1 cellular context compared by ENCODE assay signal in the genomic region with DNA sequence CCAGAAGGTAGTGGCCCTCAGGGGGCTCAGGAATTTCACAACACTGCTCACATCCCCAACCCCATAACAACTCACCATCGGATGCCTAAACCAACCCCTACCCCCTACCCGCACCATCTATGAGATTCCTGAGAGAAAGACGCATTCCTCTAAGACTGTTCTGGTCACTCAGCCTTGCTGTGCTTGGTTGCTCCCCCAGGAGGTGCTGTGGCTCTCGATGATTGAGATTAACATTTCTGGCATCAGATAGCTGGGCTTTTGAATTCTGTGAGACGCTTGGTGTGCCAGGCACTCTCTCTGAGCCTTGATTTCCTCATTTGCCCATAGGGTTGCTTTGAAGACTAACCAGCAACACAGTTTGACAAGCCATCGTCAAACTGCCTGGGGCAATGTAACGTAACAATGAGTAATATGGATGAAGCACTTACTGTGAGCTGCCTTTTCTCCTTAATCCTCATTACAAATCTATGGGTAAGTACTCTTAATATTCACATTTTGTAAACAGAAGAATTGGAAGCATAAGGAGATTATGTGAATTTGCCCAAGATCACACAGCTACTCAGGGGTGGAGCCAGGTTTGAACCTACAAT.
TF ChIP-seq lines count a peak whose summit lies in the region.

No MANE protein-coding gene starts in this region.

TF ChIP-seq in GM23338, 12 proteins besides CTCF, POLR2A, EP300 and RAD21:
- TF ChIP-seq EZH2phosphoT487 (IDR thresholded peaks at IDR 0.05; ENCODE audit: unreplicated experiment) (no peak), ZNF331 (CRISPR knock-in tag; IDR thresholded peaks at IDR 0.05; ENCODE audit: low read depth) (no peak), NANOG (IDR thresholded peaks at IDR 0.05; ENCODE audit: borderline replicate concordance) (no peak), EZH2 (IDR thresholded peaks at IDR 0.05; ENCODE audit: low read depth, unreplicated experiment) (no peak), POLR2AphosphoS5 (IDR thresholded peaks at IDR 0.05; ENCODE audit: low read depth) (no peak), CREB1 (CRISPR knock-in tag; IDR thresholded peaks at IDR 0.05; ENCODE audit: low read depth) (no peak)
- TF ChIP-seq, protein P1, sequence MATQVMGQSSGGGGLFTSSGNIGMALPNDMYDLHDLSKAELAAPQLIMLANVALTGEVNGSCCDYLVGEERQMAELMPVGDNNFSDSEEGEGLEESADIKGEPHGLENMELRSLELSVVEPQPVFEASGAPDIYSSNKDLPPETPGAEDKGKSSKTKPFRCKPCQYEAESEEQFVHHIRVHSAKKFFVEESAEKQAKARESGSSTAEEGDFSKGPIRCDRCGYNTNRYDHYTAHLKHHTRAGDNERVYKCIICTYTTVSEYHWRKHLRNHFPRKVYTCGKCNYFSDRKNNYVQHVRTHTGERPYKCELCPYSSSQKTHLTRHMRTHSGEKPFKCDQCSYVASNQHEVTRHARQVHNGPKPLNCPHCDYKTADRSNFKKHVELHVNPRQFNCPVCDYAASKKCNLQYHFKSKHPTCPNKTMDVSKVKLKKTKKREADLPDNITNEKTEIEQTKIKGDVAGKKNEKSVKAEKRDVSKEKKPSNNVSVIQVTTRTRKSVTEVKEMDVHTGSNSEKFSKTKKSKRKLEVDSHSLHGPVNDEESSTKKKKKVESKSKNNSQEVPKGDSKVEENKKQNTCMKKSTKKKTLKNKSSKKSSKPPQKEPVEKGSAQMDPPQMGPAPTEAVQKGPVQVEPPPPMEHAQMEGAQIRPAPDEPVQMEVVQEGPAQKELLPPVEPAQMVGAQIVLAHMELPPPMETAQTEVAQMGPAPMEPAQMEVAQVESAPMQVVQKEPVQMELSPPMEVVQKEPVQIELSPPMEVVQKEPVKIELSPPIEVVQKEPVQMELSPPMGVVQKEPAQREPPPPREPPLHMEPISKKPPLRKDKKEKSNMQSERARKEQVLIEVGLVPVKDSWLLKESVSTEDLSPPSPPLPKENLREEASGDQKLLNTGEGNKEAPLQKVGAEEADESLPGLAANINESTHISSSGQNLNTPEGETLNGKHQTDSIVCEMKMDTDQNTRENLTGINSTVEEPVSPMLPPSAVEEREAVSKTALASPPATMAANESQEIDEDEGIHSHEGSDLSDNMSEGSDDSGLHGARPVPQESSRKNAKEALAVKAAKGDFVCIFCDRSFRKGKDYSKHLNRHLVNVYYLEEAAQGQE (IDR thresholded peaks at IDR 0.05; ENCODE audit: unreplicated experiment), result no peak
- TF ChIP-seq, protein P2, sequence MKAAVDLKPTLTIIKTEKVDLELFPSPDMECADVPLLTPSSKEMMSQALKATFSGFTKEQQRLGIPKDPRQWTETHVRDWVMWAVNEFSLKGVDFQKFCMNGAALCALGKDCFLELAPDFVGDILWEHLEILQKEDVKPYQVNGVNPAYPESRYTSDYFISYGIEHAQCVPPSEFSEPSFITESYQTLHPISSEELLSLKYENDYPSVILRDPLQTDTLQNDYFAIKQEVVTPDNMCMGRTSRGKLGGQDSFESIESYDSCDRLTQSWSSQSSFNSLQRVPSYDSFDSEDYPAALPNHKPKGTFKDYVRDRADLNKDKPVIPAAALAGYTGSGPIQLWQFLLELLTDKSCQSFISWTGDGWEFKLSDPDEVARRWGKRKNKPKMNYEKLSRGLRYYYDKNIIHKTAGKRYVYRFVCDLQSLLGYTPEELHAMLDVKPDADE (IDR thresholded peaks at IDR 0.05), result no peak
- TF ChIP-seq, protein P3, sequence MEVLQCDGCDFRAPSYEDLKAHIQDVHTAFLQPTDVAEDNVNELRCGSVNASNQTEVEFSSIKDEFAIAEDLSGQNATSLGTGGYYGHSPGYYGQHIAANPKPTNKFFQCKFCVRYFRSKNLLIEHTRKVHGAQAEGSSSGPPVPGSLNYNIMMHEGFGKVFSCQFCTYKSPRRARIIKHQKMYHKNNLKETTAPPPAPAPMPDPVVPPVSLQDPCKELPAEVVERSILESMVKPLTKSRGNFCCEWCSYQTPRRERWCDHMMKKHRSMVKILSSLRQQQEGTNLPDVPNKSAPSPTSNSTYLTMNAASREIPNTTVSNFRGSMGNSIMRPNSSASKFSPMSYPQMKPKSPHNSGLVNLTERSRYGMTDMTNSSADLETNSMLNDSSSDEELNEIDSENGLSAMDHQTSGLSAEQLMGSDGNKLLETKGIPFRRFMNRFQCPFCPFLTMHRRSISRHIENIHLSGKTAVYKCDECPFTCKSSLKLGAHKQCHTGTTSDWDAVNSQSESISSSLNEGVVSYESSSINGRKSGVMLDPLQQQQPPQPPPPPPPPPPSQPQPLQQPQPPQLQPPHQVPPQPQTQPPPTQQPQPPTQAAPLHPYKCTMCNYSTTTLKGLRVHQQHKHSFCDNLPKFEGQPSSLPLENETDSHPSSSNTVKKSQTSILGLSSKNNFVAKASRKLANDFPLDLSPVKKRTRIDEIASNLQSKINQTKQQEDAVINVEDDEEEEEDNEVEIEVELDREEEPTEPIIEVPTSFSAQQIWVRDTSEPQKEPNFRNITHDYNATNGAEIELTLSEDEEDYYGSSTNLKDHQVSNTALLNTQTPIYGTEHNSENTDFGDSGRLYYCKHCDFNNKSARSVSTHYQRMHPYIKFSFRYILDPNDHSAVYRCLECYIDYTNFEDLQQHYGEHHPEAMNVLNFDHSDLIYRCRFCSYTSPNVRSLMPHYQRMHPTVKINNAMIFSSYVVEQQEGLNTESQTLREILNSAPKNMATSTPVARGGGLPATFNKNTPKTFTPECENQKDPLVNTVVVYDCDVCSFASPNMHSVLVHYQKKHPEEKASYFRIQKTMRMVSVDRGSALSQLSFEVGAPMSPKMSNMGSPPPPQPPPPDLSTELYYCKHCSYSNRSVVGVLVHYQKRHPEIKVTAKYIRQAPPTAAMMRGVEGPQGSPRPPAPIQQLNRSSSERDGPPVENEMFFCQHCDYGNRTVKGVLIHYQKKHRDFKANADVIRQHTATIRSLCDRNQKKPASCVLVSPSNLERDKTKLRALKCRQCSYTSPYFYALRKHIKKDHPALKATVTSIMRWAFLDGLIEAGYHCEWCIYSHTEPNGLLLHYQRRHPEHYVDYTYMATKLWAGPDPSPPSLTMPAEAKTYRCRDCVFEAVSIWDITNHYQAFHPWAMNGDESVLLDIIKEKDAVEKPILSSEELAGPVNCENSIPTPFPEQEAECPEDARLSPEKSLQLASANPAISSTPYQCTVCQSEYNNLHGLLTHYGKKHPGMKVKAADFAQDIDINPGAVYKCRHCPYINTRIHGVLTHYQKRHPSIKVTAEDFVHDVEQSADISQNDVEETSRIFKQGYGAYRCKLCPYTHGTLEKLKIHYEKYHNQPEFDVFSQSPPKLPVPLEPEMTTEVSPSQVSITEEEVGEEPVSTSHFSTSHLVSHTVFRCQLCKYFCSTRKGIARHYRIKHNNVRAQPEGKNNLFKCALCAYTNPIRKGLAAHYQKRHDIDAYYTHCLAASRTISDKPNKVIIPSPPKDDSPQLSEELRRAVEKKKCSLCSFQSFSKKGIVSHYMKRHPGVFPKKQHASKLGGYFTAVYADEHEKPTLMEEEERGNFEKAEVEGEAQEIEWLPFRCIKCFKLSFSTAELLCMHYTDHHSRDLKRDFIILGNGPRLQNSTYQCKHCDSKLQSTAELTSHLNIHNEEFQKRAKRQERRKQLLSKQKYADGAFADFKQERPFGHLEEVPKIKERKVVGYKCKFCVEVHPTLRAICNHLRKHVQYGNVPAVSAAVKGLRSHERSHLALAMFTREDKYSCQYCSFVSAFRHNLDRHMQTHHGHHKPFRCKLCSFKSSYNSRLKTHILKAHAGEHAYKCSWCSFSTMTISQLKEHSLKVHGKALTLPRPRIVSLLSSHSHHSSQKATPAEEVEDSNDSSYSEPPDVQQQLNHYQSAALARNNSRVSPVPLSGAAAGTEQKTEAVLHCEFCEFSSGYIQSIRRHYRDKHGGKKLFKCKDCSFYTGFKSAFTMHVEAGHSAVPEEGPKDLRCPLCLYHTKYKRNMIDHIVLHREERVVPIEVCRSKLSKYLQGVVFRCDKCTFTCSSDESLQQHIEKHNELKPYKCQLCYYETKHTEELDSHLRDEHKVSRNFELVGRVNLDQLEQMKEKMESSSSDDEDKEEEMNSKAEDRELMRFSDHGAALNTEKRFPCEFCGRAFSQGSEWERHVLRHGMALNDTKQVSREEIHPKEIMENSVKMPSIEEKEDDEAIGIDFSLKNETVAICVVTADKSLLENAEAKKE (CRISPR knock-in tag; IDR thresholded peaks at IDR 0.05), result no peak
